8 cellular contexts compared by ENCODE assay signal in the genomic region with DNA sequence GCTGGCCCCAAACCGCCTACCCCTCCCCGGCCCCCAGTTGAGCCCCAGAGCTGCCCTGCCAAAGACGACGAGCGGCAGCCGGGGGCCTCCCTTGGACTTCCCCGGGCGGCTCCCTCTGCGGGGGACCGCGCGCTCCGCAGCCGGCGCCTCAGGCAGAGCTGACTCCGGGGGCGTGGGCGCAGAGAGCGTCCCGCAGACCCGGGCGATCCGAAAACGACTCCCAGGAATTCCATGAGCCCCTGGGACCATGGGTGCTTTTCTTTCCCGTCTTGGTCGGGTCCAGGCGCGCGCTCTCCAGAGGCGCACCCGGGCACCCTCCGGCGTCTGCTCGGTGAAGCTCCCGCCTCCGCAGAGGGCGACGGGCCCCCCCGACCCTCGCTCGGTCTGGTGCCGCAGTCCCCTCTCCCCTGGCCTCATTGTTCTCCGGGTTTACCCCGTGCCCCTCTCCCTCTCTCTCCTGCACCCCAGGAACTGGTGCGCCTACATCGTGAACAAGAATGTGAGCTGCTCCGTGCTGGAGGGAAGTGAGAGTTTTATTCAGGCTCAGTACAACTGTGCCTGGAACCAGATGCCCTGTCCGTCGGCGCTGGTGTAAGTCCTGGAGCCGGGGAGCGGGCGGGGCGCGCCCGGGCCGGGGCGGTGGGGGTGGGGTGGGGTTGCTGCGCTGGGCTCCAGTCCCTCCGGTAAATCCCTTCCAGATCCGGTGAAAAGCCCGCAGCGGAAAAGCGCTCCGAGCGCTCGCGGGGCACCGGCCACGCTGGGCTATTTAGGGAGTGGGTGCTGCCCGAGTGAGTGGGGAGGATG. TPM values are rescaled to one million over a fixed set of nuclear protein-coding genes. Genes with fewer than 3 reads are reported as not detected.
DNase-seq lines count a peak whose midpoint lies in the region; ATAC-seq and TF ChIP-seq lines count a peak whose summit lies in the region.

No MANE protein-coding gene starts in this region.

- H3K36me3 ChIP-seq in iPS-18a (ENCODE audit: control insufficient read depth, low read depth, low read length) (no peaks in the 10 kb centered on the region), smooth muscle cell (ENCODE audit: low read depth) (no peaks in the 10 kb centered on the region)

- no peaks in the 10 kb centered on the region for H3K79me2 ChIP-seq in smooth muscle cell (ENCODE audit: low read depth)

- TF ChIP-seq CTCF in smooth muscle cell (IDR thresholded peaks at IDR 0.05; ENCODE audit: borderline replicate concordance, insufficient read depth, poor library complexity, severe bottlenecking) = no peak

- peaks cover 62% of the 10 kb centered on the region for H3K27me3 ChIP-seq in iPS-18a (ENCODE audit: control insufficient read depth, insufficient read depth, low read length)
- H3K27me3 ChIP-seq in smooth muscle cell (ENCODE audit: low read depth) = no peaks in the 10 kb centered on the region

- peak overlapping the region; percentile 47 for H3K27ac Mint-ChIP-seq in activated naive CD8-positive, alpha-beta T cell treated with anti-CD3 and anti-CD28 coated beads, Interleukin-2, amount 50 U/mL, for 24 hours

- H3K4me1 ChIP-seq in iPS-18a (ENCODE audit: control insufficient read depth, low read depth, low read length) = peaks cover 6% of the 10 kb centered on the region
- no peaks in the 10 kb centered on the region for H3K4me1 ChIP-seq in smooth muscle cell (ENCODE audit: low read depth)

- H3K9me3 ChIP-seq in iPS-18a (ENCODE audit: control insufficient read depth, low read depth, low read length) (no peaks in the 10 kb centered on the region), smooth muscle cell (replicated peaks; ENCODE audit: low read depth) (no peaks in the 10 kb centered on the region)

- 1% methylated on average over 42 of the region's 71 CpGs for WGBS in smooth muscle cell (ENCODE audit: low lambda C conversion rate)

- no peak overlapping the region for H3K27ac ChIP-seq in iPS-18a (ENCODE audit: low read length)
- H3K27ac ChIP-seq in smooth muscle cell (ENCODE audit: low read depth) = no peak overlapping the region

- H4K20me1 ChIP-seq in smooth muscle cell (ENCODE audit: low read depth) = no peaks in the 10 kb centered on the region

- H3K27me3 Mint-ChIP-seq in activated naive CD8-positive, alpha-beta T cell treated with anti-CD3 and anti-CD28 coated beads, Interleukin-2, amount 50 U/mL, for 24 hours = peaks cover 50% of the 10 kb centered on the region

- H3F3A ChIP-seq in smooth muscle cell (ENCODE audit: low read depth) = peaks cover 5% of the 10 kb centered on the region

- H3K9ac ChIP-seq in iPS-18a (ENCODE audit: low read length) (peak overlapping the region; percentile 38), smooth muscle cell (ENCODE audit: low read depth) (peak overlapping the region; percentile 50)

- H3K4me3 Mint-ChIP-seq in activated naive CD8-positive, alpha-beta T cell treated with anti-CD3 and anti-CD28 coated beads, Interleukin-2, amount 50 U/mL, for 24 hours = peak overlapping the region; percentile 83

- peak overlapping the region; percentile 93 for H2AFZ ChIP-seq in smooth muscle cell (ENCODE audit: low read depth)

- H3K4me1 Mint-ChIP-seq in activated naive CD8-positive, alpha-beta T cell treated with anti-CD3 and anti-CD28 coated beads, Interleukin-2, amount 50 U/mL, for 24 hours = peaks cover 39% of the 10 kb centered on the region

- H3K9me3 Mint-ChIP-seq in activated naive CD8-positive, alpha-beta T cell treated with anti-CD3 and anti-CD28 coated beads, Interleukin-2, amount 50 U/mL, for 24 hours = no peaks in the 10 kb centered on the region

- peak overlapping the region; percentile 97 for H3K4me2 ChIP-seq in smooth muscle cell

- DNase-seq in activated naive CD8-positive, alpha-beta T cell treated with anti-CD3 and anti-CD28 coated beads, Interleukin-2, amount 50 U/mL, for 24 hours = peak; percentile 60
- DNase-seq in smooth muscle cell (lab: John Stamatoyannopoulos, UW; ENCODE audit: unreplicated experiment) = no peak
- DNase-seq in HCEC 1CT = no peak
- no peak for DNase-seq in NCI-H226

- H3K4me3 ChIP-seq in iPS-18a (ENCODE audit: low read length) = peak overlapping the region; percentile 73
- peak overlapping the region; percentile 66 for H3K4me3 ChIP-seq in smooth muscle cell

- H3K36me3 Mint-ChIP-seq in activated naive CD8-positive, alpha-beta T cell treated with anti-CD3 and anti-CD28 coated beads, Interleukin-2, amount 50 U/mL, for 24 hours (ENCODE audit: low read depth) = peaks cover 3% of the 10 kb centered on the region

- ATAC-seq in GM18511 (IDR thresholded peaks at IDR 0.05; ENCODE audit: unreplicated experiment) = peak; percentile 39
- peak; percentile 47 for ATAC-seq in HG03439 (IDR thresholded peaks at IDR 0.05; ENCODE audit: unreplicated experiment)
- peak; percentile 56 for ATAC-seq in activated naive CD8-positive, alpha-beta T cell treated with anti-CD3 and anti-CD28 coated beads, Interleukin-2, amount 50 U/mL, for 24 hours
- no peak for ATAC-seq in GM19455 (IDR thresholded peaks at IDR 0.05; ENCODE audit: unreplicated experiment)

RNA-seq across cellular contexts. Expression of a gene that starts 0.7 kb away (rescaled TPM):
- total RNA-seq in smooth muscle cell = 6.5 and 14.7 TPM in 2 replicates
- polyA plus RNA-seq in smooth muscle cell = 22.9 and 27.3 TPM in 2 replicates
